In genomic region chr3:157204431-157204830, GRCh38 we compare ENCODE assay signal across 8 cellular contexts. TPM values are rescaled to one million over a fixed set of nuclear protein-coding genes. Genes with fewer than 3 reads are reported as not detected.
DNase-seq lines count a peak whose midpoint lies in the region; ATAC-seq, FAIRE-seq and TF ChIP-seq lines count a peak whose summit lies in the region.

No MANE protein-coding gene starts in this region.

- CTCF ChIA-PET in endothelial cell of umbilical vein (lab: Charles Lee) = interaction anchor here (0.5 to 4.0 kb wide), 69 partner anchors 12 to 1327 kb away, joined by 3 to 101 read pairs (median 5); partner anchors contain the start of genes CCNL1, PTX3 and VEPH1

- no peak overlapping the region for H3K27ac Mint-ChIP-seq in T-helper 17 cell
- no peak overlapping the region for H3K27ac Mint-ChIP-seq in stimulated activated naive CD8-positive, alpha-beta T cell treated with anti-CD3 and anti-CD28 coated beads, Interleukin-15, amount 100 ng/mL, for 72 hours

- DNase-seq in GM04503 (ENCODE audit: low read depth) (peak; percentile 30), NCI-H69 (lab: John Stamatoyannopoulos, UW) (peak; percentile 34), endothelial cell of umbilical vein (ENCODE audit: low read depth, low spot score) (peak; percentile 74), sciatic nerve (ENCODE audit: low spot score) (no peak), T-helper 17 cell (no peak), T-helper 2 cell (no peak), NK-92 (lab: John Stamatoyannopoulos, UW; ENCODE audit: unreplicated experiment) (no peak)
- DNase-seq in stimulated activated naive CD8-positive, alpha-beta T cell treated with anti-CD3 and anti-CD28 coated beads, Interleukin-15, amount 100 ng/mL, for 72 hours = no peak

- intact Hi-C loops in endothelial cell of umbilical vein (cut with micrococcal nuclease) = loop anchor here (1.0 kb wide), 7 partner anchors 35 to 368 kb away; partner anchors contain the start of gene PTX3
- intact Hi-C loops in sciatic nerve (cut with DNase I) = loop anchor here (5.0 kb wide), 1 partner anchor 288 kb away; no protein-coding TSS in a partner anchor

- no peaks in the 10 kb centered on the region for H3K9me3 Mint-ChIP-seq in stimulated activated naive CD8-positive, alpha-beta T cell treated with anti-CD3 and anti-CD28 coated beads, Interleukin-15, amount 100 ng/mL, for 72 hours

- no peaks in the 10 kb centered on the region for H3K36me3 ChIP-seq in endothelial cell of umbilical vein (ENCODE audit: control insufficient read depth in 2 of 2, extremely low read depth in 1 of 2, insufficient read depth in 2 of 2, low read length in 2 of 2)

- no peaks in the 10 kb centered on the region for H3K9me3 ChIP-seq in endothelial cell of umbilical vein (replicated peaks; ENCODE audit: control insufficient read depth, insufficient read depth, low read length)
- H3K9me3 ChIP-seq in T-helper 17 cell (ENCODE audit: control insufficient read depth, low read length, poor library complexity, severe bottlenecking) = no peaks in the 10 kb centered on the region

- no peak overlapping the region for H2AFZ ChIP-seq in endothelial cell of umbilical vein (ENCODE audit: low read depth, low read length)

- peak overlapping the region; percentile 55 for H3K4me2 ChIP-seq in endothelial cell of umbilical vein (ENCODE audit: insufficient read depth, low read length)

- H4K20me1 ChIP-seq in endothelial cell of umbilical vein (replicated peaks; ENCODE audit: control insufficient read depth, extremely low read depth, insufficient read depth, low read length) = no peaks in the 10 kb centered on the region

- H3K4me1 Mint-ChIP-seq in T-helper 17 cell = peaks cover 2% of the 10 kb centered on the region
- H3K4me1 Mint-ChIP-seq in stimulated activated naive CD8-positive, alpha-beta T cell treated with anti-CD3 and anti-CD28 coated beads, Interleukin-15, amount 100 ng/mL, for 72 hours = no peaks in the 10 kb centered on the region

- TF ChIP-seq CTCF in endothelial cell of umbilical vein (IDR thresholded peaks at IDR 0.05; ENCODE audit: extremely low read depth in 1 of 2, insufficient read depth in 1 of 2, low read depth in 1 of 2, low read length in 2 of 2) = peak; percentile 11 to 48

- no peaks in the 10 kb centered on the region for H3K9me1 ChIP-seq in endothelial cell of umbilical vein (replicated peaks; ENCODE audit: control insufficient read depth, extremely low read depth, insufficient read depth, low read length)

- dilution Hi-C loops in endothelial cell of umbilical vein (cut with MboI; ENCODE audit: extremely low pct_ligation_motif_present, low sequenced_read_pairs) = no loop called here

- peak; percentile 88 for FAIRE-seq in endothelial cell of umbilical vein (lab: Jason Lieb, UNC)

- no peak for TF ChIP-seq POLR2A in endothelial cell of umbilical vein (IDR thresholded peaks at IDR 0.05; ENCODE audit: low read depth, low read length)

- H3K27me3 Mint-ChIP-seq in T-helper 17 cell = peaks cover 4% of the 10 kb centered on the region
- H3K27me3 Mint-ChIP-seq in stimulated activated naive CD8-positive, alpha-beta T cell treated with anti-CD3 and anti-CD28 coated beads, Interleukin-15, amount 100 ng/mL, for 72 hours = no peaks in the 10 kb centered on the region

- no peak overlapping the region for H3K4me3 Mint-ChIP-seq in T-helper 17 cell
- no peak overlapping the region for H3K4me3 Mint-ChIP-seq in stimulated activated naive CD8-positive, alpha-beta T cell treated with anti-CD3 and anti-CD28 coated beads, Interleukin-15, amount 100 ng/mL, for 72 hours

- peaks cover 4% of the 10 kb centered on the region for H3K36me3 Mint-ChIP-seq in T-helper 17 cell (ENCODE audit: low read depth)

- H3K4me1 ChIP-seq in endothelial cell of umbilical vein (ENCODE audit: control insufficient read depth, extremely low read depth, insufficient read depth, low read length) = peaks cover 14% of the 10 kb centered on the region

- peak overlapping the region; percentile 5 for H3K27ac ChIP-seq in endothelial cell of umbilical vein (ENCODE audit: insufficient read depth, low read depth, low read length)

- H3K4me3 ChIP-seq in endothelial cell of umbilical vein (replicated peaks in 1 of 3; ENCODE audit: insufficient read depth in 1 of 3, low read depth in 1 of 3, low read length in 3 of 3) = no peak overlapping the region

- POLR2A ChIA-PET in endothelial cell of umbilical vein (lab: Charles Lee) = interaction anchor here (0.7 to 1.0 kb wide), 4 partner anchors 33 to 328 kb away, joined by 3 to 5 read pairs (median 4); partner anchors contain the start of gene PTX3

- ATAC-seq in sciatic nerve (peak; percentile 42), T-helper 17 cell (no peak)
- ATAC-seq in stimulated activated naive CD8-positive, alpha-beta T cell treated with anti-CD3 and anti-CD28 coated beads, Interleukin-15, amount 100 ng/mL, for 72 hours = no peak

- H3K9ac ChIP-seq in endothelial cell of umbilical vein (replicated peaks; ENCODE audit: extremely low read depth, insufficient read depth, low read length) = no peak overlapping the region

- no peaks in the 10 kb centered on the region for H3K79me2 ChIP-seq in endothelial cell of umbilical vein (ENCODE audit: control insufficient read depth, insufficient read depth, low read length)

- BruUV-seq in endothelial cell of umbilical vein (replicated peaks; lab: Mats Ljungman, UMichigan) = no TSS peak

- H3K27me3 ChIP-seq in endothelial cell of umbilical vein (ENCODE audit: control insufficient read depth in 2 of 2, insufficient read depth in 2 of 2, low read length in 2 of 2) = no peaks in the 10 kb centered on the region

TF ChIP-seq in endothelial cell of umbilical vein, 7 proteins besides CTCF, POLR2A, EP300 and RAD21:
- TF ChIP-seq JUN (IDR thresholded peaks at IDR 0.05; ENCODE audit: borderline replicate concordance, insufficient read depth, insufficient read length, low read depth) (no peak), MAX (IDR thresholded peaks at IDR 0.05; ENCODE audit: insufficient read depth, insufficient read length) (no peak), POLR2AphosphoS5 (IDR thresholded peaks at IDR 0.05; ENCODE audit: insufficient read depth, low read depth, low read length) (no peak), EZH2 (IDR thresholded peaks at IDR 0.05; ENCODE audit: borderline replicate concordance, low read depth, low read length, severe bottlenecking) (no peak), GATA2 (IDR thresholded peaks at IDR 0.05; ENCODE audit: insufficient read depth, insufficient read length, low read depth, low read length) (no peak), MYC (IDR thresholded peaks at IDR 0.05; ENCODE audit: low read depth, low read length) (no peak), FOS (IDR thresholded peaks at IDR 0.05; ENCODE audit: borderline replicate concordance, insufficient read depth, low read length) (no peak)

RNA-seq across cellular contexts. Expression of gene CCNL1, which starts 44.5 kb away (rescaled TPM):
- total RNA-seq in endothelial cell of umbilical vein = 116 and 119 TPM in 2 replicates
- 133 and 137 TPM in 2 replicates for polyA plus RNA-seq in endothelial cell of umbilical vein
- polyA plus RNA-seq in endothelial cell of umbilical vein (2011; cell fraction: cytosol; rRNA removed) = 28.4 and 47.3 TPM in 2 replicates
- 1,015 and 1,126 TPM in 2 replicates for polyA plus RNA-seq in endothelial cell of umbilical vein (2011; cell fraction: nucleus; rRNA removed)
- polyA plus RNA-seq in endothelial cell of umbilical vein (2012) = 57.6 and 65.6 TPM in 2 replicates
- 177 and 210 TPM in 2 replicates for polyA minus RNA-seq in endothelial cell of umbilical vein
- polyA minus RNA-seq in endothelial cell of umbilical vein (2011; cell fraction: cytosol; rRNA and poly(A)+ RNA removed) = 46.1 TPM
- 995 and 1,041 TPM in 2 replicates for polyA minus RNA-seq in endothelial cell of umbilical vein (2011; cell fraction: nucleus; rRNA and poly(A)+ RNA removed)
- total RNA-seq in sciatic nerve = 222 TPM
- 1,000 to 10,000 TPM; 1,190 to 1,257 TPM for total RNA-seq in T-helper 17 cell

Comparison
In these comparisons a context has a peak if more than half of its experiments do, and no peak if none do; other contexts are left out.
1. DNase-seq: peak in GM04503 (single experiment), NCI-H69 (single experiment) and endothelial cell of umbilical vein (single experiment); none in sciatic nerve (single experiment), T-helper 17 cell (0 of 3), T-helper 2 cell (0 of 5), NK-92 (single experiment) and stimulated activated naive CD8-positive, alpha-beta T cell treated with anti-CD3 and anti-CD28 coated beads, Interleukin-15, amount 100 ng/mL, for 72 hours (0 of 2).